Comparison of ENCODE assay signal across 8 cellular contexts in genomic region chr11:18526130-18526520, GRCh38. TPM values are rescaled to one million over a fixed set of nuclear protein-coding genes. Genes with fewer than 3 reads are reported as not detected.
A peak's percentile ranks its signal among the peaks of the same experiment; 100 is the strongest.
DNase-seq lines count a peak whose midpoint lies in the region; ATAC-seq and TF ChIP-seq lines count a peak whose summit lies in the region.

No MANE protein-coding gene starts in this region.

- H3K4me3 ChIP-seq in OCI-LY3 (ENCODE audit: low read length) (peak overlapping the region; percentile 90), epithelial cell of proximal tubule (ENCODE audit: low read depth, low read length) (peak overlapping the region; percentile 90)

- peak overlapping the region; percentile 80 for H3K4me2 ChIP-seq in OCI-LY3 (ENCODE audit: low read length)

- no peak for TF ChIP-seq CTCF in Calu3 (IDR thresholded peaks at IDR 0.05; ENCODE audit: unreplicated experiment)
- no peak for TF ChIP-seq CTCF in OCI-LY3 (IDR thresholded peaks at IDR 0.05; ENCODE audit: low read depth, low read length)
- TF ChIP-seq CTCF in epithelial cell of proximal tubule (conservative IDR thresholded peaks at IDR 0.05; ENCODE audit: low read depth, low read length) = no peak
- TF ChIP-seq CTCF in osteocyte (IDR thresholded peaks at IDR 0.05) = no peak
- no peak for TF ChIP-seq CTCF in GM10266 (IDR thresholded peaks at IDR 0.05; ENCODE audit: control insufficient read depth, insufficient read depth, low read depth, missing control alignments)

- H3K79me2 ChIP-seq in OCI-LY3 (ENCODE audit: low read length) = peaks cover 57% of the 10 kb centered on the region

- H3K9ac ChIP-seq in OCI-LY3 (ENCODE audit: low read length) = peak overlapping the region; percentile 88

- H3K36me3 ChIP-seq in OCI-LY3 (replicated peaks; ENCODE audit: low read depth, low read length) = no peaks in the 10 kb centered on the region

- peaks cover 25% of the 10 kb centered on the region for H3K4me1 ChIP-seq in OCI-LY3 (ENCODE audit: low read length)

- no peaks in the 10 kb centered on the region for H3K27me3 ChIP-seq in OCI-LY3 (ENCODE audit: low read depth, low read length)

- peak overlapping the region; percentile 82 for H3K27ac ChIP-seq in OCI-LY3 (ENCODE audit: low read length)

- intact Hi-C loops in Calu3 (cut with micrococcal nuclease; ENCODE audit: unreplicated experiment) = loop anchor here (2.0 to 10.0 kb wide), 4 partner anchors 33 to 281 kb away; partner anchors contain the start of genes GTF2H1, HPS5, LDHA and SAA2

- H4K20me1 ChIP-seq in OCI-LY3 (ENCODE audit: insufficient read depth, low read length) = no peaks in the 10 kb centered on the region

- H3K4me3 Mint-ChIP-seq in Calu3 (ENCODE audit: low read depth, unreplicated experiment) (peak overlapping the region; percentile 95), osteocyte (ENCODE audit: unreplicated experiment) (peak overlapping the region; percentile 99)

- H2AFZ ChIP-seq in OCI-LY3 (ENCODE audit: low read depth, low read length) = peak overlapping the region; percentile 70; the same call in 1 of the 2 replicates

- no TSS peak for BruUV-seq in Calu3 (replicated peaks; lab: Mats Ljungman, UMichigan)

- H3K9me3 Mint-ChIP-seq in Calu3 (ENCODE audit: low read depth, unreplicated experiment) = no peaks in the 10 kb centered on the region
- no peaks in the 10 kb centered on the region for H3K9me3 Mint-ChIP-seq in osteocyte (ENCODE audit: unreplicated experiment)

- CTCF ChIA-PET in Calu3 (lab: Charles Lee) = interaction anchor here (0.8 to 1.5 kb wide), 3 partner anchors 14 to 223 kb away, joined by 3 to 7 read pairs (median 6); no protein-coding TSS in a partner anchor

- DNase-seq in Calu3 (no peak), epithelial cell of proximal tubule (ENCODE audit: low read depth) (no peak), osteocyte (ENCODE audit: extremely low spot score, unreplicated experiment) (no peak), GM10266 (ENCODE audit: extremely low spot score) (no peak), NCI-H774 (lab: John Stamatoyannopoulos, UW) (no peak)

- H3K27ac Mint-ChIP-seq in Calu3 (ENCODE audit: unreplicated experiment) (peak overlapping the region; percentile 97), osteocyte (ENCODE audit: unreplicated experiment) (peak overlapping the region; percentile 100)

- H3K27me3 Mint-ChIP-seq in Calu3 (ENCODE audit: unreplicated experiment) (no peaks in the 10 kb centered on the region), osteocyte (ENCODE audit: unreplicated experiment) (no peaks in the 10 kb centered on the region)

- H3K36me3 Mint-ChIP-seq in Calu3 (ENCODE audit: insufficient read depth, unreplicated experiment) (peaks cover 45% of the 10 kb centered on the region), osteocyte (ENCODE audit: unreplicated experiment) (peaks cover 14% of the 10 kb centered on the region)

- ATAC-seq in GM18873 (IDR thresholded peaks at IDR 0.05; ENCODE audit: low FRiP score, unreplicated experiment) = no peak
- no peak for ATAC-seq in GM19023 (IDR thresholded peaks at IDR 0.05; ENCODE audit: unreplicated experiment)

- no peaks in the 10 kb centered on the region for H3K9me3 ChIP-seq in OCI-LY3 (ENCODE audit: insufficient read depth, low read length)

- H3K4me1 Mint-ChIP-seq in Calu3 (ENCODE audit: low read depth, unreplicated experiment) (peaks cover 33% of the 10 kb centered on the region), osteocyte (ENCODE audit: unreplicated experiment) (peaks cover 32% of the 10 kb centered on the region)

RNA-seq across cellular contexts. Expression of gene TSG101, which starts 0.6 kb away (rescaled TPM):
- total RNA-seq in Calu3 (2022) (57.5 and 61.8 TPM in 2 replicates), epithelial cell of proximal tubule (79.9 and 124 TPM in 2 replicates), osteocyte (77.7 and 81.4 TPM in 2 replicates)
